In the genomic region with DNA sequence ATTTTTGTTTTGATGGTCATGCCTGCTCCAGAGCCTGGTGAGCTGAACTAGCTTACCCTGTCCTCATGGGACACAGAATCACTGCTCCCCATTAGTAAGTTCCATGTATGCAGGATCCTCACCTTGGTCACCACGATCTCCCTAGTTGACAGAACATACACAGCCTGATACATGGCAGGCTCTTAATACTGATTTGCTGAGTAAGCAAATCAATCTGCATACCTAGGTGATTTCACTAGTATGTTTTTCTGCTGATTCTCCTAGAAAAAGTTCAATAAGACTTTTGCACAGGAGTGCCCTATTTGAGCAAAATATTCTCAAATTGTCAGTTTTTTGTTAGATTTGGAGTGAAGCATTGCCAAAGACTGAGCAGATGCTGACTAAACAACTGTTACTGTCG, we compare ENCODE assay signal across 2 cellular contexts.
TF ChIP-seq lines count a peak whose summit lies in the region.

No MANE protein-coding gene starts in this region.

TF ChIP-seq in HepG2, 621 proteins besides CTCF, POLR2A, EP300 and RAD21 (continued from another document):
- TF ChIP-seq, protein P1, sequence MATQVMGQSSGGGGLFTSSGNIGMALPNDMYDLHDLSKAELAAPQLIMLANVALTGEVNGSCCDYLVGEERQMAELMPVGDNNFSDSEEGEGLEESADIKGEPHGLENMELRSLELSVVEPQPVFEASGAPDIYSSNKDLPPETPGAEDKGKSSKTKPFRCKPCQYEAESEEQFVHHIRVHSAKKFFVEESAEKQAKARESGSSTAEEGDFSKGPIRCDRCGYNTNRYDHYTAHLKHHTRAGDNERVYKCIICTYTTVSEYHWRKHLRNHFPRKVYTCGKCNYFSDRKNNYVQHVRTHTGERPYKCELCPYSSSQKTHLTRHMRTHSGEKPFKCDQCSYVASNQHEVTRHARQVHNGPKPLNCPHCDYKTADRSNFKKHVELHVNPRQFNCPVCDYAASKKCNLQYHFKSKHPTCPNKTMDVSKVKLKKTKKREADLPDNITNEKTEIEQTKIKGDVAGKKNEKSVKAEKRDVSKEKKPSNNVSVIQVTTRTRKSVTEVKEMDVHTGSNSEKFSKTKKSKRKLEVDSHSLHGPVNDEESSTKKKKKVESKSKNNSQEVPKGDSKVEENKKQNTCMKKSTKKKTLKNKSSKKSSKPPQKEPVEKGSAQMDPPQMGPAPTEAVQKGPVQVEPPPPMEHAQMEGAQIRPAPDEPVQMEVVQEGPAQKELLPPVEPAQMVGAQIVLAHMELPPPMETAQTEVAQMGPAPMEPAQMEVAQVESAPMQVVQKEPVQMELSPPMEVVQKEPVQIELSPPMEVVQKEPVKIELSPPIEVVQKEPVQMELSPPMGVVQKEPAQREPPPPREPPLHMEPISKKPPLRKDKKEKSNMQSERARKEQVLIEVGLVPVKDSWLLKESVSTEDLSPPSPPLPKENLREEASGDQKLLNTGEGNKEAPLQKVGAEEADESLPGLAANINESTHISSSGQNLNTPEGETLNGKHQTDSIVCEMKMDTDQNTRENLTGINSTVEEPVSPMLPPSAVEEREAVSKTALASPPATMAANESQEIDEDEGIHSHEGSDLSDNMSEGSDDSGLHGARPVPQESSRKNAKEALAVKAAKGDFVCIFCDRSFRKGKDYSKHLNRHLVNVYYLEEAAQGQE (IDR thresholded peaks at IDR 0.05; ENCODE audit: borderline replicate concordance in 1 of 2, low read depth in 1 of 2, low read length in 2 of 2): no peak

TF ChIP-seq in WTC11, 78 proteins besides CTCF, POLR2A, EP300 and RAD21 (continued from another document):
- TF ChIP-seq, protein P2, sequence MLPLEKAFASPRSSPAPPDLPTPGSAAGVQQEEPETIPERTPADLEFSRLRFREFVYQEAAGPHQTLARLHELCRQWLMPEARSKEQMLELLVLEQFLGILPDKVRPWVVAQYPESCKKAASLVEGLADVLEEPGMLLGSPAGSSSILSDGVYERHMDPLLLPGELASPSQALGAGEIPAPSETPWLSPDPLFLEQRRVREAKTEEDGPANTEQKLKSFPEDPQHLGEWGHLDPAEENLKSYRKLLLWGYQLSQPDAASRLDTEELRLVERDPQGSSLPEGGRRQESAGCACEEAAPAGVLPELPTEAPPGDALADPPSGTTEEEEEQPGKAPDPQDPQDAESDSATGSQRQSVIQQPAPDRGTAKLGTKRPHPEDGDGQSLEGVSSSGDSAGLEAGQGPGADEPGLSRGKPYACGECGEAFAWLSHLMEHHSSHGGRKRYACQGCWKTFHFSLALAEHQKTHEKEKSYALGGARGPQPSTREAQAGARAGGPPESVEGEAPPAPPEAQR (CRISPR knock-in tag; IDR thresholded peaks at IDR 0.05): no peak
- TF ChIP-seq, protein P3, sequence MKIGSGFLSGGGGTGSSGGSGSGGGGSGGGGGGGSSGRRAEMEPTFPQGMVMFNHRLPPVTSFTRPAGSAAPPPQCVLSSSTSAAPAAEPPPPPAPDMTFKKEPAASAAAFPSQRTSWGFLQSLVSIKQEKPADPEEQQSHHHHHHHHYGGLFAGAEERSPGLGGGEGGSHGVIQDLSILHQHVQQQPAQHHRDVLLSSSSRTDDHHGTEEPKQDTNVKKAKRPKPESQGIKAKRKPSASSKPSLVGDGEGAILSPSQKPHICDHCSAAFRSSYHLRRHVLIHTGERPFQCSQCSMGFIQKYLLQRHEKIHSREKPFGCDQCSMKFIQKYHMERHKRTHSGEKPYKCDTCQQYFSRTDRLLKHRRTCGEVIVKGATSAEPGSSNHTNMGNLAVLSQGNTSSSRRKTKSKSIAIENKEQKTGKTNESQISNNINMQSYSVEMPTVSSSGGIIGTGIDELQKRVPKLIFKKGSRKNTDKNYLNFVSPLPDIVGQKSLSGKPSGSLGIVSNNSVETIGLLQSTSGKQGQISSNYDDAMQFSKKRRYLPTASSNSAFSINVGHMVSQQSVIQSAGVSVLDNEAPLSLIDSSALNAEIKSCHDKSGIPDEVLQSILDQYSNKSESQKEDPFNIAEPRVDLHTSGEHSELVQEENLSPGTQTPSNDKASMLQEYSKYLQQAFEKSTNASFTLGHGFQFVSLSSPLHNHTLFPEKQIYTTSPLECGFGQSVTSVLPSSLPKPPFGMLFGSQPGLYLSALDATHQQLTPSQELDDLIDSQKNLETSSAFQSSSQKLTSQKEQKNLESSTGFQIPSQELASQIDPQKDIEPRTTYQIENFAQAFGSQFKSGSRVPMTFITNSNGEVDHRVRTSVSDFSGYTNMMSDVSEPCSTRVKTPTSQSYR (CRISPR knock-in tag; IDR thresholded peaks at IDR 0.05): no peak
- TF ChIP-seq OVOL2 (CRISPR knock-in tag; IDR thresholded peaks at IDR 0.05; ENCODE audit: borderline replicate concordance) (no peak), IRF2 (CRISPR knock-in tag; IDR thresholded peaks at IDR 0.05; ENCODE audit: borderline replicate concordance, low read depth) (no peak), TCF7 (CRISPR knock-in tag; IDR thresholded peaks at IDR 0.05; ENCODE audit: low read depth) (no peak), FOXK1 (CRISPR knock-in tag; IDR thresholded peaks at IDR 0.05) (no peak), CBFB (CRISPR knock-in tag; IDR thresholded peaks at IDR 0.05; ENCODE audit: low read depth) (no peak), GTF2I (CRISPR knock-in tag; conservative IDR thresholded peaks at IDR 0.05) (no peak), ETV6 (CRISPR knock-in tag; IDR thresholded peaks at IDR 0.05) (no peak), TEAD4 (CRISPR knock-in tag; IDR thresholded peaks at IDR 0.05) (no peak)
- TF ChIP-seq, protein P4, sequence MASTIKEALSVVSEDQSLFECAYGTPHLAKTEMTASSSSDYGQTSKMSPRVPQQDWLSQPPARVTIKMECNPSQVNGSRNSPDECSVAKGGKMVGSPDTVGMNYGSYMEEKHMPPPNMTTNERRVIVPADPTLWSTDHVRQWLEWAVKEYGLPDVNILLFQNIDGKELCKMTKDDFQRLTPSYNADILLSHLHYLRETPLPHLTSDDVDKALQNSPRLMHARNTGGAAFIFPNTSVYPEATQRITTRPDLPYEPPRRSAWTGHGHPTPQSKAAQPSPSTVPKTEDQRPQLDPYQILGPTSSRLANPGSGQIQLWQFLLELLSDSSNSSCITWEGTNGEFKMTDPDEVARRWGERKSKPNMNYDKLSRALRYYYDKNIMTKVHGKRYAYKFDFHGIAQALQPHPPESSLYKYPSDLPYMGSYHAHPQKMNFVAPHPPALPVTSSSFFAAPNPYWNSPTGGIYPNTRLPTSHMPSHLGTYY (CRISPR knock-in tag; IDR thresholded peaks at IDR 0.05): no peak
- TF ChIP-seq, protein P5, sequence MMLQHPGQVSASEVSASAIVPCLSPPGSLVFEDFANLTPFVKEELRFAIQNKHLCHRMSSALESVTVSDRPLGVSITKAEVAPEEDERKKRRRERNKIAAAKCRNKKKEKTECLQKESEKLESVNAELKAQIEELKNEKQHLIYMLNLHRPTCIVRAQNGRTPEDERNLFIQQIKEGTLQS (CRISPR knock-in tag; conservative IDR thresholded peaks at IDR 0.05): no peak
- TF ChIP-seq, protein P6, sequence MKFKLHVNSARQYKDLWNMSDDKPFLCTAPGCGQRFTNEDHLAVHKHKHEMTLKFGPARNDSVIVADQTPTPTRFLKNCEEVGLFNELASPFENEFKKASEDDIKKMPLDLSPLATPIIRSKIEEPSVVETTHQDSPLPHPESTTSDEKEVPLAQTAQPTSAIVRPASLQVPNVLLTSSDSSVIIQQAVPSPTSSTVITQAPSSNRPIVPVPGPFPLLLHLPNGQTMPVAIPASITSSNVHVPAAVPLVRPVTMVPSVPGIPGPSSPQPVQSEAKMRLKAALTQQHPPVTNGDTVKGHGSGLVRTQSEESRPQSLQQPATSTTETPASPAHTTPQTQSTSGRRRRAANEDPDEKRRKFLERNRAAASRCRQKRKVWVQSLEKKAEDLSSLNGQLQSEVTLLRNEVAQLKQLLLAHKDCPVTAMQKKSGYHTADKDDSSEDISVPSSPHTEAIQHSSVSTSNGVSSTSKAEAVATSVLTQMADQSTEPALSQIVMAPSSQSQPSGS (CRISPR knock-in tag; IDR thresholded peaks at IDR 0.05; ENCODE audit: borderline replicate concordance, low read depth): no peak
- TF ChIP-seq, protein P7, sequence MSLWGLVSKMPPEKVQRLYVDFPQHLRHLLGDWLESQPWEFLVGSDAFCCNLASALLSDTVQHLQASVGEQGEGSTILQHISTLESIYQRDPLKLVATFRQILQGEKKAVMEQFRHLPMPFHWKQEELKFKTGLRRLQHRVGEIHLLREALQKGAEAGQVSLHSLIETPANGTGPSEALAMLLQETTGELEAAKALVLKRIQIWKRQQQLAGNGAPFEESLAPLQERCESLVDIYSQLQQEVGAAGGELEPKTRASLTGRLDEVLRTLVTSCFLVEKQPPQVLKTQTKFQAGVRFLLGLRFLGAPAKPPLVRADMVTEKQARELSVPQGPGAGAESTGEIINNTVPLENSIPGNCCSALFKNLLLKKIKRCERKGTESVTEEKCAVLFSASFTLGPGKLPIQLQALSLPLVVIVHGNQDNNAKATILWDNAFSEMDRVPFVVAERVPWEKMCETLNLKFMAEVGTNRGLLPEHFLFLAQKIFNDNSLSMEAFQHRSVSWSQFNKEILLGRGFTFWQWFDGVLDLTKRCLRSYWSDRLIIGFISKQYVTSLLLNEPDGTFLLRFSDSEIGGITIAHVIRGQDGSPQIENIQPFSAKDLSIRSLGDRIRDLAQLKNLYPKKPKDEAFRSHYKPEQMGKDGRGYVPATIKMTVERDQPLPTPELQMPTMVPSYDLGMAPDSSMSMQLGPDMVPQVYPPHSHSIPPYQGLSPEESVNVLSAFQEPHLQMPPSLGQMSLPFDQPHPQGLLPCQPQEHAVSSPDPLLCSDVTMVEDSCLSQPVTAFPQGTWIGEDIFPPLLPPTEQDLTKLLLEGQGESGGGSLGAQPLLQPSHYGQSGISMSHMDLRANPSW (CRISPR knock-in tag; conservative IDR thresholded peaks at IDR 0.05; ENCODE audit: low read depth): no peak
